Comparison of ENCODE assay signal across 17 cellular contexts in genomic region chr12:7127916-7128626, GRCh38. TPM values are rescaled to one million over a fixed set of nuclear protein-coding genes. Genes with fewer than 3 reads are reported as not detected.
DNase-seq lines count a peak whose midpoint lies in the region; ATAC-seq and TF ChIP-seq lines count a peak whose summit lies in the region.
"Had no signal": no experiment of that assay in that cellular context is flagged by ENCODE, and none has a peak within 500 bp of the region (broad histone marks: within the 10 kb centered on the region; RNA-seq: fewer than 3 reads in every experiment).

No MANE protein-coding gene starts in this region.

- no peaks in the 10 kb centered on the region for H3K79me1 ChIP-seq in neuronal stem cell (ENCODE audit: low read depth, low read length)

- H3K27ac Mint-ChIP-seq in Caco-2 (ENCODE audit: unreplicated experiment) (peak overlapping the region; percentile 16), WTC11 (0 out of 2 replicates have a peak overlapping the region, but pooled peaks have one; percentile 8), glutamatergic neuron (ENCODE audit: unreplicated experiment) (no peak overlapping the region)

- H3K9me3 Mint-ChIP-seq in Caco-2 (ENCODE audit: unreplicated experiment) = no peaks in the 10 kb centered on the region
- H3K9me3 Mint-ChIP-seq in WTC11 = no peaks in the 10 kb centered on the region
- peaks cover 11% of the 10 kb centered on the region for H3K9me3 Mint-ChIP-seq in glutamatergic neuron (ENCODE audit: unreplicated experiment)

- H3K27me3 Mint-ChIP-seq in Caco-2 (ENCODE audit: insufficient read depth, unreplicated experiment) = no peaks in the 10 kb centered on the region
- H3K27me3 Mint-ChIP-seq in WTC11 (ENCODE audit: low read depth) = peaks cover 23% of the 10 kb centered on the region
- peaks cover 22% of the 10 kb centered on the region for H3K27me3 Mint-ChIP-seq in glutamatergic neuron (ENCODE audit: unreplicated experiment)

- H4K8ac ChIP-seq in neuronal stem cell (ENCODE audit: low read depth, low read length) = no peak overlapping the region

- peak overlapping the region; percentile 86 for H3K4me3 Mint-ChIP-seq in Caco-2 (ENCODE audit: unreplicated experiment)
- peak overlapping the region; percentile 93 for H3K4me3 Mint-ChIP-seq in WTC11
- H3K4me3 Mint-ChIP-seq in glutamatergic neuron (ENCODE audit: unreplicated experiment) = peak overlapping the region; percentile 75

- H3K9ac ChIP-seq in neuronal stem cell (ENCODE audit: low read depth, low read length, poor library complexity) = no peak overlapping the region
- H3K9ac ChIP-seq: BLaER1 had no signal

- no peak overlapping the region for H2BK120ac ChIP-seq in neuronal stem cell (ENCODE audit: low read depth, low read length)

- ATAC-seq in WTC11 (no peak), Right ventricle myocardium inferior (no peak), GM18498 (IDR thresholded peaks at IDR 0.05; ENCODE audit: unreplicated experiment) (no peak)
- ATAC-seq: heart left ventricle had no signal

- POLR2A ChIA-PET in Caco-2 (lab: Charles Lee) (no interaction called here), WTC11 (lab: Charles Lee) (no interaction called here)

- DNase-seq in Caco-2 = peak in 1 of 2 experiments; percentile 32
- no peak for DNase-seq in WTC11 (ENCODE audit: low spot score)
- no peak for DNase-seq in glutamatergic neuron
- no peak for DNase-seq in neuronal stem cell (ENCODE audit: low spot score)
- DNase-seq in stimulated activated CD4-positive, alpha-beta T cell treated with anti-CD3 and anti-CD28 coated beads, Interleukin-15, amount 100 ng/mL, for 24 hours = no peak
- no peak for DNase-seq in Right ventricle myocardium inferior (ENCODE audit: missing footprints)
- no peak for DNase-seq in NCI-H1930 (lab: John Stamatoyannopoulos, UW)
- DNase-seq: heart left ventricle; NCI-H1417 treated with DMSO at 0.1 percent for 48 hours; NCI-H748 treated with DMSO at 0.1 percent for 48 hours; Right ventricle myocardium superior; stimulated activated CD4-positive, alpha-beta T cell treated with anti-CD3 and anti-CD28 coated beads, Interleukin-4, amount 100 ng/mL, for 24 hours had no signal

- H3K36me3 ChIP-seq in Caco-2 (ENCODE audit: control insufficient read depth, insufficient read depth, low read length) (no peaks in the 10 kb centered on the region), neuronal stem cell (replicated peaks in 1 of 2; ENCODE audit: control insufficient read depth in 2 of 2, insufficient read depth in 2 of 2, low read length in 2 of 2) (peaks cover 0 to 3% of the 10 kb centered on the region in 2 donors)
- H3K36me3 ChIP-seq: heart left ventricle, prostate gland had no signal

- no peak overlapping the region for H4K91ac ChIP-seq in neuronal stem cell (ENCODE audit: low read depth, low read length, poor library complexity)

- peak overlapping the region; percentile 43 for H3K4ac ChIP-seq in neuronal stem cell (ENCODE audit: low read length)

- H2AK5ac ChIP-seq in neuronal stem cell (ENCODE audit: low read depth, low read length) = peak overlapping the region; percentile 69

- H3K4me1 Mint-ChIP-seq in Caco-2 (ENCODE audit: low read depth, unreplicated experiment) = peaks cover 54% of the 10 kb centered on the region
- H3K4me1 Mint-ChIP-seq in WTC11 = peaks cover 42% of the 10 kb centered on the region
- H3K4me1 Mint-ChIP-seq in glutamatergic neuron (ENCODE audit: low read depth, unreplicated experiment) = peaks cover 10% of the 10 kb centered on the region

- peaks cover 42% of the 10 kb centered on the region for H3K4me1 ChIP-seq in Caco-2
- H3K4me1 ChIP-seq in neuronal stem cell (ENCODE audit: control insufficient read depth in 2 of 2, insufficient read depth in 1 of 2, low read depth in 1 of 2, low read length in 2 of 2) = peaks cover 9 to 20% of the 10 kb centered on the region in 2 donors

- no peak overlapping the region for H2BK5ac ChIP-seq in neuronal stem cell (ENCODE audit: low read length)

- TF ChIP-seq CTCF in Caco-2 (IDR thresholded peaks at IDR 0.05; ENCODE audit: insufficient read depth in 1 of 2, low read depth in 1 of 2, low read length in 1 of 2, severe bottlenecking in 1 of 2, unreplicated experiment in 1 of 2) (no peak), WTC11 (IDR thresholded peaks at IDR 0.05) (no peak), glutamatergic neuron (IDR thresholded peaks at IDR 0.05; ENCODE audit: partially characterized antibody, unreplicated experiment) (no peak)

- H3K36me3 Mint-ChIP-seq in Caco-2 (ENCODE audit: insufficient read depth, unreplicated experiment) (peaks cover 22% of the 10 kb centered on the region), WTC11 (no peaks in the 10 kb centered on the region), glutamatergic neuron (ENCODE audit: unreplicated experiment) (no peaks in the 10 kb centered on the region)

- H2BK12ac ChIP-seq in neuronal stem cell (ENCODE audit: low read length) = no peak overlapping the region

- H2AFZ ChIP-seq in neuronal stem cell (ENCODE audit: low read length) = no peak overlapping the region

- CTCF ChIA-PET in Caco-2 (lab: Charles Lee) = interaction anchor here (0.5 kb wide), 1 partner anchor 14 kb away, joined by 4 read pairs; no protein-coding TSS in a partner anchor
- CTCF ChIA-PET in WTC11 (lab: Charles Lee) = interaction anchor here (1.4 kb wide), 1 partner anchor 19 kb away, joined by 4 read pairs; no protein-coding TSS in a partner anchor

- BruUV-seq in Caco-2 (replicated peaks; lab: Mats Ljungman, UMichigan) = no TSS peak

- H3K4me2 ChIP-seq in neuronal stem cell (ENCODE audit: insufficient read depth, low read length, poor library complexity, severe bottlenecking) = no peak overlapping the region

- H2BK15ac ChIP-seq in neuronal stem cell (ENCODE audit: low read length) = peak overlapping the region; percentile 70

- H3K18ac ChIP-seq in neuronal stem cell (ENCODE audit: low read length) = peak overlapping the region; percentile 41

- no peak overlapping the region for H3K14ac ChIP-seq in neuronal stem cell (ENCODE audit: low read length)

- H3K9me3 ChIP-seq in Caco-2 = no peaks in the 10 kb centered on the region
- H3K9me3 ChIP-seq in neuronal stem cell (replicated peaks in 1 of 2; ENCODE audit: control insufficient read depth in 2 of 2, insufficient read depth in 1 of 2, low read depth in 1 of 2, low read length in 2 of 2) = no peaks in the 10 kb centered on the region
- H3K9me3 ChIP-seq: BLaER1, heart left ventricle, prostate gland had no signal

- peak overlapping the region; percentile 94 for H3K23ac ChIP-seq in neuronal stem cell (ENCODE audit: low read depth, low read length, poor library complexity)

- no CpG with 5 or more reads among the region's 17 CpGs for WGBS in neuronal stem cell (ENCODE audit: extremely low coverage in 2 of 2, insufficient read length in 2 of 2, insufficient replicate concordance in 1 of 2), 2 donors

- no peaks in the 10 kb centered on the region for H3K27me3 ChIP-seq in Caco-2 (replicated peaks; ENCODE audit: control insufficient read depth, insufficient read depth, low read length)
- H3K27me3 ChIP-seq in neuronal stem cell (ENCODE audit: control insufficient read depth in 3 of 3, insufficient read depth in 3 of 3, low read depth in 1 of 3, low read length in 3 of 3) = peaks cover 0 to 20% (median 0%) of the 10 kb centered on the region in 3 experiments
- H3K27me3 ChIP-seq: BLaER1 had no signal

- no peak overlapping the region for H3K4me3 ChIP-seq in Caco-2 (ENCODE audit: low read depth, low read length)
- H3K4me3 ChIP-seq in neuronal stem cell (ENCODE audit: low read length in 2 of 2) = no peak overlapping the region
- H3K4me3 ChIP-seq: BLaER1, prostate gland had no signal

- intact Hi-C loops in Caco-2 (cut with micrococcal nuclease; ENCODE audit: unreplicated experiment) = no loop called here
- intact Hi-C loops in Right ventricle myocardium inferior (cut with DNase I) = no loop called here

- no peak overlapping the region for H3K27ac ChIP-seq in neuronal stem cell (replicated peaks; ENCODE audit: low read length)
- H3K27ac ChIP-seq: BLaER1, heart left ventricle, prostate gland had no signal

TF ChIP-seq in WTC11, 78 proteins besides CTCF, POLR2A, EP300 and RAD21 (continues in another document):
- TF ChIP-seq ATF2 (CRISPR knock-in tag; IDR thresholded peaks at IDR 0.05; ENCODE audit: borderline replicate concordance, low read depth) (no peak), RELA (CRISPR knock-in tag; IDR thresholded peaks at IDR 0.05; ENCODE audit: borderline replicate concordance) (no peak), RORB (CRISPR knock-in tag; IDR thresholded peaks at IDR 0.05) (no peak), NR2C2 (CRISPR knock-in tag; IDR thresholded peaks at IDR 0.05) (no peak)

RNA-seq across cellular contexts. Expression of gene RBP5, which starts 0.6 kb away (rescaled TPM):
- total RNA-seq in Caco-2 (2022) = 0.86 and 1.8 TPM in 2 replicates
- total RNA-seq in WTC11 (2021) = 4.1 to 5.4 TPM (median 4.7 TPM) in 3 replicates
- total RNA-seq in glutamatergic neuron (ENCODE audit: unreplicated experiment) = 1.2 TPM
- polyA plus RNA-seq in neuronal stem cell (2013, experiment 1 of 2) = 0.46 TPM
- polyA plus RNA-seq in neuronal stem cell (2013, experiment 2 of 2) = 0.64 TPM
- 0.54 TPM for total RNA-seq in Right ventricle myocardium inferior
- total RNA-seq: endothelial cell of umbilical vein, lung microvascular endothelial cell had no signal

RNA-seq across cellular contexts. Expression of gene CLSTN3, which starts 2.1 kb away (rescaled TPM):
- total RNA-seq in Caco-2 (2022) (40.2 and 44.3 TPM in 2 replicates), WTC11 (2021) (23.7 to 28.2 TPM (median 24.7 TPM) in 3 replicates), glutamatergic neuron (ENCODE audit: unreplicated experiment) (113 TPM), Right ventricle myocardium inferior (5.7 TPM)
- 26.6 TPM for polyA plus RNA-seq in neuronal stem cell (2013, experiment 1 of 2)
- polyA plus RNA-seq in neuronal stem cell (2013, experiment 2 of 2) = 26.6 TPM

RNA-seq across cellular contexts. Expression of gene C1RL, which starts 19.1 kb away (rescaled TPM):
- 38.7 and 40.2 TPM in 2 replicates for total RNA-seq in Caco-2 (2022)
- total RNA-seq in WTC11 (2021) = 17.7 to 23.7 TPM (median 22.9 TPM) in 3 replicates
- 12.8 TPM for total RNA-seq in glutamatergic neuron (ENCODE audit: unreplicated experiment)
- polyA plus RNA-seq in neuronal stem cell (2013, experiment 1 of 2) = 22.9 TPM
- polyA plus RNA-seq in neuronal stem cell (2013, experiment 2 of 2) = 21.6 TPM
- 14.4 TPM for total RNA-seq in Right ventricle myocardium inferior

RNA-seq across cellular contexts. Expression of gene C1R, which starts 35.8 kb away (rescaled TPM):
- total RNA-seq in Caco-2 (2022) = 3.9 and 4.2 TPM in 2 replicates
- total RNA-seq in WTC11 (2021) = 8.4 to 9.8 TPM (median 8.9 TPM) in 3 replicates
- total RNA-seq in glutamatergic neuron (ENCODE audit: unreplicated experiment) = 1.0 TPM
- 7.2 TPM for polyA plus RNA-seq in neuronal stem cell (2013, experiment 1 of 2)
- 7.5 TPM for polyA plus RNA-seq in neuronal stem cell (2013, experiment 2 of 2)
- 227 TPM for total RNA-seq in Right ventricle myocardium inferior
